1 cellular context compared by ENCODE assay signal in the genomic region with DNA sequence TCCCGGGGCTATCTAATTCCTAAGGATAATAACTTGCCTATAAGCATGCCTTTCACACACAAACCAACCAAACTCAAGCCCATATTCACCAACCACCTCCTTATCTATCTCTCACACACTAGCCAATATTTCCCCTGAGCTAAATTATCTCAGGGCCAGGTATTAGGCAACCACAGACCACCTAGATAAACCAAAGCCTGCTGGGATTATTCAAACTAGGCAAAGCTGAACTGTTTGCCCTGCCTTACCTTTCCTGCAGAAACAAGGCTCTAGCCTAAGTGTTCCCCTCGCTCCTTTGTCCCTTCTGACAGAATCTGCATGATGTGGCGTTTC.
TF ChIP-seq lines count a peak whose summit lies in the region.

No MANE protein-coding gene starts in this region.

TF ChIP-seq in K562, 482 proteins besides CTCF, POLR2A, EP300 and RAD21 (continued from another document and continues in another):
- TF ChIP-seq, protein P1, sequence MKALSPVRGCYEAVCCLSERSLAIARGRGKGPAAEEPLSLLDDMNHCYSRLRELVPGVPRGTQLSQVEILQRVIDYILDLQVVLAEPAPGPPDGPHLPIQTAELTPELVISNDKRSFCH (CRISPR knock-in tag; IDR thresholded peaks at IDR 0.05) = no peak
- TF ChIP-seq, protein P1 (tag; IDR thresholded peaks at IDR 0.05) = no peak
- TF ChIP-seq SOX6 (IDR thresholded peaks at IDR 0.05) = peak; percentile 76
- TF ChIP-seq POLR2B (IDR thresholded peaks at IDR 0.05; ENCODE audit: low read depth, partially characterized antibody) = no peak
- TF ChIP-seq, protein P2, sequence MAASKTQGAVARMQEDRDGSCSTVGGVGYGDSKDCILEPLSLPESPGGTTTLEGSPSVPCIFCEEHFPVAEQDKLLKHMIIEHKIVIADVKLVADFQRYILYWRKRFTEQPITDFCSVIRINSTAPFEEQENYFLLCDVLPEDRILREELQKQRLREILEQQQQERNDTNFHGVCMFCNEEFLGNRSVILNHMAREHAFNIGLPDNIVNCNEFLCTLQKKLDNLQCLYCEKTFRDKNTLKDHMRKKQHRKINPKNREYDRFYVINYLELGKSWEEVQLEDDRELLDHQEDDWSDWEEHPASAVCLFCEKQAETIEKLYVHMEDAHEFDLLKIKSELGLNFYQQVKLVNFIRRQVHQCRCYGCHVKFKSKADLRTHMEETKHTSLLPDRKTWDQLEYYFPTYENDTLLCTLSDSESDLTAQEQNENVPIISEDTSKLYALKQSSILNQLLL (CRISPR knock-in tag; IDR thresholded peaks at IDR 0.05; ENCODE audit: borderline replicate concordance) = no peak
- no peak for TF ChIP-seq ZNF282 (CRISPR knock-in tag; IDR thresholded peaks at IDR 0.05)
- TF ChIP-seq ZNF224 (CRISPR knock-in tag; IDR thresholded peaks at IDR 0.05) = no peak
- TF ChIP-seq ZBED1 (IDR thresholded peaks at IDR 0.05) = no peak
- no peak for TF ChIP-seq BRF1 (IDR thresholded peaks at IDR 0.05; ENCODE audit: borderline replicate concordance, extremely low read depth, insufficient read length)
- no peak for TF ChIP-seq PPARD (CRISPR knock-in tag; IDR thresholded peaks at IDR 0.05)
- TF ChIP-seq NR1H2 (CRISPR knock-in tag; IDR thresholded peaks at IDR 0.05) = no peak
- no peak for TF ChIP-seq ZBTB1 (CRISPR knock-in tag; IDR thresholded peaks at IDR 0.05; ENCODE audit: borderline replicate concordance, low read depth)
- TF ChIP-seq, protein P3, sequence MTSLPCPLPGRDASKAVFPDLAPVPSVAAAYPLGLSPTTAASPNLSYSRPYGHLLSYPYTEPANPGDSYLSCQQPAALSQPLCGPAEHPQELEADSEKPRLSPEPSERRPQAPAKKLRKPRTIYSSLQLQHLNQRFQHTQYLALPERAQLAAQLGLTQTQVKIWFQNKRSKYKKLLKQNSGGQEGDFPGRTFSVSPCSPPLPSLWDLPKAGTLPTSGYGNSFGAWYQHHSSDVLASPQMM (CRISPR knock-in tag; IDR thresholded peaks at IDR 0.05) = no peak
- no peak for TF ChIP-seq HDGF (IDR thresholded peaks at IDR 0.05)
- TF ChIP-seq ZBTB7A (IDR thresholded peaks at IDR 0.05; ENCODE audit: borderline replicate concordance, control insufficient read depth, low read depth, low read length) = no peak
- no peak for TF ChIP-seq NR2F6 (CRISPR knock-in tag; IDR thresholded peaks at IDR 0.05)
- TF ChIP-seq SIRT6 (IDR thresholded peaks at IDR 0.05; ENCODE audit: low read depth, low read length) = no peak
- no peak for TF ChIP-seq ILK (tag; IDR thresholded peaks at IDR 0.05; ENCODE audit: borderline replicate concordance, low read depth)
- no peak for TF ChIP-seq HLTF (IDR thresholded peaks at IDR 0.05)
- TF ChIP-seq EGR1 (conservative IDR thresholded peaks at IDR 0.05) = no peak
- no peak for TF ChIP-seq THRAP3 (IDR thresholded peaks at IDR 0.05; ENCODE audit: borderline replicate concordance)
- no peak for TF ChIP-seq ZNF408 (CRISPR knock-in tag; IDR thresholded peaks at IDR 0.05; ENCODE audit: low read depth)
- TF ChIP-seq SRSF9 (IDR thresholded peaks at IDR 0.05; ENCODE audit: borderline replicate concordance, low read depth, low read length) = no peak
- TF ChIP-seq NFE2L1 (tag; IDR thresholded peaks at IDR 0.05; ENCODE audit: borderline replicate concordance, low read depth) = no peak
- no peak for TF ChIP-seq RB1 (IDR thresholded peaks at IDR 0.05; ENCODE audit: low read depth)
- TF ChIP-seq, protein P4, sequence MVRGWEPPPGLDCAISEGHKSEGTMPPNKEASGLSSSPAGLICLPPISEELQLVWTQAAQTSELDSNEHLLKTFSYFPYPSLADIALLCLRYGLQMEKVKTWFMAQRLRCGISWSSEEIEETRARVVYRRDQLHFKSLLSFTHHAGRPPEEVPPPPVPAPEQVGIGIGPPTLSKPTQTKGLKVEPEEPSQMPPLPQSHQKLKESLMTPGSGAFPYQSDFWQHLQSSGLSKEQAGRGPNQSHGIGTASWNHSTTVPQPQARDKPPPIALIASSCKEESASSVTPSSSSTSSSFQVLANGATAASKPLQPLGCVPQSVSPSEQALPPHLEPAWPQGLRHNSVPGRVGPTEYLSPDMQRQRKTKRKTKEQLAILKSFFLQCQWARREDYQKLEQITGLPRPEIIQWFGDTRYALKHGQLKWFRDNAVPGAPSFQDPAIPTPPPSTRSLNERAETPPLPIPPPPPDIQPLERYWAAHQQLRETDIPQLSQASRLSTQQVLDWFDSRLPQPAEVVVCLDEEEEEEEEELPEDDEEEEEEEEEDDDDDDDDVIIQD (CRISPR knock-in tag; IDR thresholded peaks at IDR 0.05) = no peak
- TF ChIP-seq NCOA4 (IDR thresholded peaks at IDR 0.05; ENCODE audit: partially characterized antibody) = no peak
- no peak for TF ChIP-seq PTTG1 (tag; IDR thresholded peaks at IDR 0.05; ENCODE audit: low read depth)
- TF ChIP-seq CBX1 (IDR thresholded peaks at IDR 0.05; ENCODE audit: low read depth) = no peak
- TF ChIP-seq ZSCAN29 (IDR thresholded peaks at IDR 0.05) = no peak
- no peak for TF ChIP-seq ADNP (tag; IDR thresholded peaks at IDR 0.05)
- peak; percentile 86 for TF ChIP-seq NCOR1 (IDR thresholded peaks at IDR 0.05)
- no peak for TF ChIP-seq SIN3B (IDR thresholded peaks at IDR 0.05; ENCODE audit: low read depth)
- no peak for TF ChIP-seq MEF2A (IDR thresholded peaks at IDR 0.05; ENCODE audit: control insufficient read depth, low read depth, low read length)
- TF ChIP-seq, protein P5, sequence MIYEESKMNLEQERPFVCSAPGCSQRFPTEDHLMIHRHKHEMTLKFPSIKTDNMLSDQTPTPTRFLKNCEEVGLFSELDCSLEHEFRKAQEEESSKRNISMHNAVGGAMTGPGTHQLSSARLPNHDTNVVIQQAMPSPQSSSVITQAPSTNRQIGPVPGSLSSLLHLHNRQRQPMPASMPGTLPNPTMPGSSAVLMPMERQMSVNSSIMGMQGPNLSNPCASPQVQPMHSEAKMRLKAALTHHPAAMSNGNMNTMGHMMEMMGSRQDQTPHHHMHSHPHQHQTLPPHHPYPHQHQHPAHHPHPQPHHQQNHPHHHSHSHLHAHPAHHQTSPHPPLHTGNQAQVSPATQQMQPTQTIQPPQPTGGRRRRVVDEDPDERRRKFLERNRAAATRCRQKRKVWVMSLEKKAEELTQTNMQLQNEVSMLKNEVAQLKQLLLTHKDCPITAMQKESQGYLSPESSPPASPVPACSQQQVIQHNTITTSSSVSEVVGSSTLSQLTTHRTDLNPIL (CRISPR knock-in tag; IDR thresholded peaks at IDR 0.05) = no peak
- no peak for TF ChIP-seq HNRNPL (IDR thresholded peaks at IDR 0.05; ENCODE audit: low read depth, low read length)
- TF ChIP-seq PURB (CRISPR knock-in tag; IDR thresholded peaks at IDR 0.05; ENCODE audit: low read depth) = no peak
- TF ChIP-seq, protein P6, sequence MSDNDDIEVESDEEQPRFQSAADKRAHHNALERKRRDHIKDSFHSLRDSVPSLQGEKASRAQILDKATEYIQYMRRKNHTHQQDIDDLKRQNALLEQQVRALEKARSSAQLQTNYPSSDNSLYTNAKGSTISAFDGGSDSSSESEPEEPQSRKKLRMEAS (CRISPR knock-in tag; IDR thresholded peaks at IDR 0.05) = no peak
- peak; percentile 87 to 88 for TF ChIP-seq TRIM24 (IDR thresholded peaks at IDR 0.05)
- TF ChIP-seq PHF8 (IDR thresholded peaks at IDR 0.05; ENCODE audit: borderline replicate concordance, low read length) = no peak
- no peak for TF ChIP-seq SAP30 (IDR thresholded peaks at IDR 0.05; ENCODE audit: borderline replicate concordance, insufficient read depth, low read depth, low read length, poor library complexity, severe bottlenecking)
- TF ChIP-seq, protein P7, sequence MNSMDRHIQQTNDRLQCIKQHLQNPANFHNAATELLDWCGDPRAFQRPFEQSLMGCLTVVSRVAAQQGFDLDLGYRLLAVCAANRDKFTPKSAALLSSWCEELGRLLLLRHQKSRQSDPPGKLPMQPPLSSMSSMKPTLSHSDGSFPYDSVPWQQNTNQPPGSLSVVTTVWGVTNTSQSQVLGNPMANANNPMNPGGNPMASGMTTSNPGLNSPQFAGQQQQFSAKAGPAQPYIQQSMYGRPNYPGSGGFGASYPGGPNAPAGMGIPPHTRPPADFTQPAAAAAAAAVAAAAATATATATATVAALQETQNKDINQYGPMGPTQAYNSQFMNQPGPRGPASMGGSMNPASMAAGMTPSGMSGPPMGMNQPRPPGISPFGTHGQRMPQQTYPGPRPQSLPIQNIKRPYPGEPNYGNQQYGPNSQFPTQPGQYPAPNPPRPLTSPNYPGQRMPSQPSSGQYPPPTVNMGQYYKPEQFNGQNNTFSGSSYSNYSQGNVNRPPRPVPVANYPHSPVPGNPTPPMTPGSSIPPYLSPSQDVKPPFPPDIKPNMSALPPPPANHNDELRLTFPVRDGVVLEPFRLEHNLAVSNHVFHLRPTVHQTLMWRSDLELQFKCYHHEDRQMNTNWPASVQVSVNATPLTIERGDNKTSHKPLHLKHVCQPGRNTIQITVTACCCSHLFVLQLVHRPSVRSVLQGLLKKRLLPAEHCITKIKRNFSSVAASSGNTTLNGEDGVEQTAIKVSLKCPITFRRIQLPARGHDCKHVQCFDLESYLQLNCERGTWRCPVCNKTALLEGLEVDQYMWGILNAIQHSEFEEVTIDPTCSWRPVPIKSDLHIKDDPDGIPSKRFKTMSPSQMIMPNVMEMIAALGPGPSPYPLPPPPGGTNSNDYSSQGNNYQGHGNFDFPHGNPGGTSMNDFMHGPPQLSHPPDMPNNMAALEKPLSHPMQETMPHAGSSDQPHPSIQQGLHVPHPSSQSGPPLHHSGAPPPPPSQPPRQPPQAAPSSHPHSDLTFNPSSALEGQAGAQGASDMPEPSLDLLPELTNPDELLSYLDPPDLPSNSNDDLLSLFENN (IDR thresholded peaks at IDR 0.05; ENCODE audit: low read depth in 2 of 2, low read length in 2 of 2) = peak in 1 of 2 experiments; percentile 50; a peak in 1 of 4 replicates
- TF ChIP-seq TEAD1 (CRISPR knock-in tag; IDR thresholded peaks at IDR 0.05) = no peak
- TF ChIP-seq HNRNPLL (IDR thresholded peaks at IDR 0.05; ENCODE audit: low read depth, low read length, poor library complexity, severe bottlenecking) = no peak
- no peak for TF ChIP-seq ZNF778 (CRISPR knock-in tag; IDR thresholded peaks at IDR 0.05)
- TF ChIP-seq, protein P8, sequence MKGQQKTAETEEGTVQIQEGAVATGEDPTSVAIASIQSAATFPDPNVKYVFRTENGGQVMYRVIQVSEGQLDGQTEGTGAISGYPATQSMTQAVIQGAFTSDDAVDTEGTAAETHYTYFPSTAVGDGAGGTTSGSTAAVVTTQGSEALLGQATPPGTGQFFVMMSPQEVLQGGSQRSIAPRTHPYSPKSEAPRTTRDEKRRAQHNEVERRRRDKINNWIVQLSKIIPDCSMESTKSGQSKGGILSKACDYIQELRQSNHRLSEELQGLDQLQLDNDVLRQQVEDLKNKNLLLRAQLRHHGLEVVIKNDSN (CRISPR knock-in tag; IDR thresholded peaks at IDR 0.05) = no peak
- TF ChIP-seq, protein P9, sequence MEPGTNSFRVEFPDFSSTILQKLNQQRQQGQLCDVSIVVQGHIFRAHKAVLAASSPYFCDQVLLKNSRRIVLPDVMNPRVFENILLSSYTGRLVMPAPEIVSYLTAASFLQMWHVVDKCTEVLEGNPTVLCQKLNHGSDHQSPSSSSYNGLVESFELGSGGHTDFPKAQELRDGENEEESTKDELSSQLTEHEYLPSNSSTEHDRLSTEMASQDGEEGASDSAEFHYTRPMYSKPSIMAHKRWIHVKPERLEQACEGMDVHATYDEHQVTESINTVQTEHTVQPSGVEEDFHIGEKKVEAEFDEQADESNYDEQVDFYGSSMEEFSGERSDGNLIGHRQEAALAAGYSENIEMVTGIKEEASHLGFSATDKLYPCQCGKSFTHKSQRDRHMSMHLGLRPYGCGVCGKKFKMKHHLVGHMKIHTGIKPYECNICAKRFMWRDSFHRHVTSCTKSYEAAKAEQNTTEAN (CRISPR knock-in tag; IDR thresholded peaks at IDR 0.05) = no peak
- no peak for TF ChIP-seq ZFPM2 (CRISPR knock-in tag; IDR thresholded peaks at IDR 0.05)
- TF ChIP-seq RBM25 (IDR thresholded peaks at IDR 0.05; ENCODE audit: low read depth, low read length, severe bottlenecking) = no peak
- no peak for TF ChIP-seq ZFP1 (CRISPR knock-in tag; IDR thresholded peaks at IDR 0.05)
- TF ChIP-seq, protein P10, sequence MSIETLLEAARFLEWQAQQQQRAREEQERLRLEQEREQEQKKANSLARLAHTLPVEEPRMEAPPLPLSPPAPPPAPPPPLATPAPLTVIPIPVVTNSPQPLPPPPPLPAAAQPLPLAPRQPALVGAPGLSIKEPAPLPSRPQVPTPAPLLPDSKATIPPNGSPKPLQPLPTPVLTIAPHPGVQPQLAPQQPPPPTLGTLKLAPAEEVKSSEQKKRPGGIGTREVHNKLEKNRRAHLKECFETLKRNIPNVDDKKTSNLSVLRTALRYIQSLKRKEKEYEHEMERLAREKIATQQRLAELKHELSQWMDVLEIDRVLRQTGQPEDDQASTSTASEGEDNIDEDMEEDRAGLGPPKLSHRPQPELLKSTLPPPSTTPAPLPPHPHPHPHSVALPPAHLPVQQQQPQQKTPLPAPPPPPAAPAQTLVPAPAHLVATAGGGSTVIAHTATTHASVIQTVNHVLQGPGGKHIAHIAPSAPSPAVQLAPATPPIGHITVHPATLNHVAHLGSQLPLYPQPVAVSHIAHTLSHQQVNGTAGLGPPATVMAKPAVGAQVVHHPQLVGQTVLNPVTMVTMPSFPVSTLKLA (conservative IDR thresholded peaks at IDR 0.05) = no peak
- TF ChIP-seq, protein P11, sequence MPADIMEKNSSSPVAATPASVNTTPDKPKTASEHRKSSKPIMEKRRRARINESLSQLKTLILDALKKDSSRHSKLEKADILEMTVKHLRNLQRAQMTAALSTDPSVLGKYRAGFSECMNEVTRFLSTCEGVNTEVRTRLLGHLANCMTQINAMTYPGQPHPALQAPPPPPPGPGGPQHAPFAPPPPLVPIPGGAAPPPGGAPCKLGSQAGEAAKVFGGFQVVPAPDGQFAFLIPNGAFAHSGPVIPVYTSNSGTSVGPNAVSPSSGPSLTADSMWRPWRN (IDR thresholded peaks at IDR 0.05; ENCODE audit: low read depth) = peak; percentile 64; the same call in 1 of the 2 replicates
- no peak for TF ChIP-seq HNRNPH1 (optimal IDR thresholded peaks at IDR 0.05; ENCODE audit: low read depth, low read length)
- peak; percentile 77 for TF ChIP-seq STAT5A (IDR thresholded peaks at IDR 0.05; ENCODE audit: borderline replicate concordance, low read length)
- no peak for TF ChIP-seq SRSF7 (optimal IDR thresholded peaks at IDR 0.05; ENCODE audit: low read depth, low read length)
- TF ChIP-seq, protein P12, sequence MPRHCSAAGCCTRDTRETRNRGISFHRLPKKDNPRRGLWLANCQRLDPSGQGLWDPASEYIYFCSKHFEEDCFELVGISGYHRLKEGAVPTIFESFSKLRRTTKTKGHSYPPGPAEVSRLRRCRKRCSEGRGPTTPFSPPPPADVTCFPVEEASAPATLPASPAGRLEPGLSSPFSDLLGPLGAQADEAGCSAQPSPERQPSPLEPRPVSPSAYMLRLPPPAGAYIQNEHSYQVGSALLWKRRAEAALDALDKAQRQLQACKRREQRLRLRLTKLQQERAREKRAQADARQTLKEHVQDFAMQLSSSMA (CRISPR knock-in tag; IDR thresholded peaks at IDR 0.05) = no peak
- TF ChIP-seq, protein P13, sequence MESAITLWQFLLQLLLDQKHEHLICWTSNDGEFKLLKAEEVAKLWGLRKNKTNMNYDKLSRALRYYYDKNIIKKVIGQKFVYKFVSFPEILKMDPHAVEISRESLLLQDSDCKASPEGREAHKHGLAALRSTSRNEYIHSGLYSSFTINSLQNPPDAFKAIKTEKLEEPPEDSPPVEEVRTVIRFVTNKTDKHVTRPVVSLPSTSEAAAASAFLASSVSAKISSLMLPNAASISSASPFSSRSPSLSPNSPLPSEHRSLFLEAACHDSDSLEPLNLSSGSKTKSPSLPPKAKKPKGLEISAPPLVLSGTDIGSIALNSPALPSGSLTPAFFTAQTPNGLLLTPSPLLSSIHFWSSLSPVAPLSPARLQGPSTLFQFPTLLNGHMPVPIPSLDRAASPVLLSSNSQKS (CRISPR knock-in tag; IDR thresholded peaks at IDR 0.05) = no peak
- TF ChIP-seq MCM5 (IDR thresholded peaks at IDR 0.05; ENCODE audit: low read depth) = no peak
- TF ChIP-seq PHB (CRISPR knock-in tag; IDR thresholded peaks at IDR 0.05) = no peak
